Comparison of ENCODE assay signal across 8 cellular contexts in the genomic region with DNA sequence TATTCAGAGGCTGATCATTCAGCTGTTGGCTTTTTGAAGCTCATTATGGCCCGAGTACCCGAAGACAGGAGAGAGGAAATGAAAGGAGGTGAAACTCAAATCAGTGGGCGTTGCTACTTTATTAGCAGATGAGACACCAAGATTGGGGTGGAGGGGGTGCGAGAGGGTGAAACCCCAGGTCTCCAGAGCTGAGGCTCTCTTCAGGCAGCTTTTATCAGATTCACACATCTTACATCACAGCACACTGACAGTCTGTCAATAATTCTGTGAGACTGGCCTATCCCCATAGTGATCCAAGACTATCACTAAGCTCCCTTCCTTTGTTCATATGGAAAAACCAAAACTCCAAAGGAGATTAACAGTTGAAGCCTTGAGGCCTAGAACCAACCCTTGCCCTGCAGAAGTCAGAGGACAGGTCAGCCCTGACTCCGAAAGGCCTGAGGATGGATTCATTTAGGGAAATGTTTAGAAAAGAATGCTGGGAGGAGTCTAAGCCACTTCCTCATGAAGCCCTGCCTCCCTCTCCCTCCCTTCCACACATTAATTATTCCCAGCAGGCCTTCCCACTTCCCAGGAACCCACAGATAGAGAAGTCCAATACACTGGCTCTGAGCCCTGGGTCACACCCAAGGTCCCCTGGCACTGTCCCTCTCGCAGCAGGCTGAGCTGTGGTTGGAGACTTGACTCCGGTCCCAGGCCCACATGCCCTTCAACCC. TPM values are rescaled to one million over a fixed set of nuclear protein-coding genes. Genes with fewer than 3 reads are reported as not detected.
DNase-seq lines count a peak whose midpoint lies in the region; ATAC-seq, FAIRE-seq and TF ChIP-seq lines count a peak whose summit lies in the region.

No MANE protein-coding gene starts in this region.

- DNase-seq in AG08395 (ENCODE audit: low spot score) (peak; percentile 86), H4 (ENCODE audit: low spot score) (peak; percentile 47), left lobe of liver (ENCODE audit: low spot score) (peak; percentile 61), type B pancreatic cell (ENCODE audit: extremely low spot score, unreplicated experiment) (no peak), GDM1 (lab: John Stamatoyannopoulos, UW) (no peak), NCI-H510A (lab: John Stamatoyannopoulos, UW) (no peak), H54 (ENCODE audit: insufficient read length, low spot score) (no peak)
- peak; percentile 42 for DNase-seq in activated T-helper 9 cell treated with anti-CD3 and anti-CD28 coated beads, Interleukin-2, amount 50 U/mL, for 16 hours (ENCODE audit: low read depth)

- no peak overlapping the region for H3K4me3 Mint-ChIP-seq in type B pancreatic cell

- H3K27me3 Mint-ChIP-seq in type B pancreatic cell = no peaks in the 10 kb centered on the region

- no peak for TF ChIP-seq CTCF in type B pancreatic cell (conservative IDR thresholded peaks at IDR 0.05)

- FAIRE-seq in H54 (lab: Jason Lieb, UNC) = no peak

- peak overlapping the region; percentile 1 for H3K27ac Mint-ChIP-seq in type B pancreatic cell

- peaks cover 30% of the 10 kb centered on the region for H3K4me1 Mint-ChIP-seq in type B pancreatic cell (ENCODE audit: unreplicated experiment)

- peaks cover 10% of the 10 kb centered on the region for H3K36me3 Mint-ChIP-seq in type B pancreatic cell

- peaks cover 4% of the 10 kb centered on the region for H3K9me3 Mint-ChIP-seq in type B pancreatic cell

- peak; percentile 93 for ATAC-seq in left lobe of liver

- no peak for TF ChIP-seq POLR2A in H54 (IDR thresholded peaks at IDR 0.05; ENCODE audit: low read depth, low read length)

RNA-seq across cellular contexts. Expression of gene TRERF1, which starts 23.2 kb away (rescaled TPM):
- 4.3 and 5.2 TPM in 2 replicates for total RNA-seq in H4 (2014; rRNA removed; shearing (Covaris generic))
- total RNA-seq in left lobe of liver (0.58 TPM), type B pancreatic cell (ENCODE audit: low replicate concordance) (9.7 and 13.2 TPM in 2 replicates)

Comparison
In these comparisons a context has a peak if more than half of its experiments do, and no peak if none do; other contexts are left out.
1. DNase-seq: peak in AG08395 (single experiment), H4 (single experiment), activated T-helper 9 cell treated with anti-CD3 and anti-CD28 coated beads, Interleukin-2, amount 50 U/mL, for 16 hours (single experiment) and left lobe of liver (single experiment); none in type B pancreatic cell (single experiment), GDM1 (single experiment), NCI-H510A (single experiment) and H54 (single experiment).